28 cellular contexts compared by ENCODE assay signal in the genomic region with DNA sequence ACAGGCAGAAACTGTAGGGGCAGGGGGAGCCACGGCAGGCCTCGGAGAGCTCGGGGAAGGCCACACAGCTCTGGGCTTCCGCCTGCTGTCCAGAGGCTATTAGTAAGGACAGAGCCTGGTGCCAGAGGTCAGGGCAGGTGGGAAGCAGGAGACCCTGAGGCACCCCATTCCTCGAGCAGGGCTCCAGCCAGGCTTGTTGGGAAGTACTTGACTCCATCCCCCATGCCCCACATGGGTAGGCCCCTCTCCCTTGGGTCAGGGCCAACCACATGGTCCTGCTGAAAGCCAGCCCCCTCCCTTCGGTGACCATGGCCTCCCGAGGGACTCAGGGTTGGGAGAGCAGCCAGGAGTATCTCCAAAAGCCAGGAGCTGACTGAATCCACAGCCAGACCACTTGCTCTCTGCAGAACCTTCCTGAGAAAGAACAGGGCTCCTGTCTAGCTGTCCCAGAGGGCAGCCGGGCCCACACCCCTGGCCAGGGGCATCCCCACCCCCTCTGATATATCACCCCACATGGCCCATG. TPM values are rescaled to one million over a fixed set of nuclear protein-coding genes. Genes with fewer than 3 reads are reported as not detected.
A peak's percentile ranks its signal among the peaks of the same experiment; 100 is the strongest.
DNase-seq lines count a peak whose midpoint lies in the region; ATAC-seq, FAIRE-seq and TF ChIP-seq lines count a peak whose summit lies in the region.
"Had no signal": no experiment of that assay in that cellular context is flagged by ENCODE, and none has a peak within 500 bp of the region (broad histone marks: within the 10 kb centered on the region; RNA-seq: fewer than 3 reads in every experiment).

No MANE protein-coding gene starts in this region.

- H4K8ac ChIP-seq in H1 (ENCODE audit: extremely low read depth, insufficient read depth, low read length), result peak overlapping the region; percentile 11; the same call in 1 of the 2 replicates

- H2AK5ac ChIP-seq in H1 (ENCODE audit: low read depth, low read length), result no peak overlapping the region

- H3K27ac ChIP-seq in SK-N-SH (ENCODE audit: low read depth in 2 of 2, low read length in 1 of 2) (peak overlapping the region in 1 of 2 experiments; percentile 80; a peak in 2 of 4 replicates), H1 (ENCODE audit: low read depth, low read length) (no peak overlapping the region), HepG2 (ENCODE audit: extremely low read length, insufficient read depth, low read length) (no peak overlapping the region), thyroid gland (peak overlapping the region in 1 of 3 donors; percentile 45), adrenal gland (no peak overlapping the region)
- H3K27ac ChIP-seq: ovary, right lobe of liver had no signal

- TF ChIP-seq EP300 in SK-N-SH (IDR thresholded peaks at IDR 0.05; ENCODE audit: borderline replicate concordance in 1 of 2, low read depth in 1 of 2, low read length in 1 of 2), result peak in 1 of 2 experiments; percentile 59; a peak in 1 of 4 replicates
- no peak for TF ChIP-seq EP300 in H1 (IDR thresholded peaks at IDR 0.05; ENCODE audit: borderline replicate concordance in 1 of 2, low read depth in 2 of 2, low read length in 2 of 2)
- TF ChIP-seq EP300 in HepG2 (IDR thresholded peaks at IDR 0.05; ENCODE audit: low read depth in 2 of 2, low read length in 2 of 2), result no peak
- TF ChIP-seq EP300 in HepG2 (CRISPR knock-in tag; IDR thresholded peaks at IDR 0.05; ENCODE audit: borderline replicate concordance), result no peak

- peak; percentile 4; the same call in 1 of the 2 replicates for TF ChIP-seq RAD21 in SK-N-SH (IDR thresholded peaks at IDR 0.05; ENCODE audit: low read length)
- no peak for TF ChIP-seq RAD21 in H1 (IDR thresholded peaks at IDR 0.05 in 1 of 2, conservative IDR thresholded peaks at IDR 0.05 in 1 of 2; ENCODE audit: low read depth in 2 of 2, low read length in 2 of 2)
- TF ChIP-seq RAD21 in HepG2 (CRISPR knock-in tag; IDR thresholded peaks at IDR 0.05), result no peak

- no peak overlapping the region for H3K56ac ChIP-seq in H1 (replicated peaks; ENCODE audit: insufficient read length, low read depth, low read length)

- H3K18ac ChIP-seq in H1 (ENCODE audit: extremely low read depth, low read length), result no peak overlapping the region

- peak; percentile 78 for DNase-seq in SK-N-SH
- no peak for DNase-seq in H1 (ENCODE audit: low read depth in 1 of 2, low spot score in 2 of 2)
- no peak for DNase-seq in HepG2 (ENCODE audit: low spot score)
- DNase-seq in thyroid gland, result peak; percentile 30 to 59
- no peak for DNase-seq in omental fat pad (ENCODE audit: low spot score)
- DNase-seq in ecto neural progenitor cell (ENCODE audit: low spot score), result no peak
- no peak for DNase-seq in adrenal gland
- DNase-seq: ACHN; activated CD4-positive, alpha-beta T cell treated with anti-CD3 and anti-CD28 coated beads for 1 hour; activated naive CD4-positive, alpha-beta T cell treated with anti-CD3 and anti-CD28 coated beads, Interleukin-2, amount 50 U/mL, for 16 hours; foreskin melanocyte; H7; hypothalamus; mammary epithelial cell; naive B cell; NCI-H1417; NCI-H748 treated with DMSO at 0.1 percent for 48 hours; OCI-M1; SHP77; stimulated activated CD4-positive, alpha-beta T cell treated with anti-CD3 and anti-CD28 coated beads, Interleukin-15, amount 100 ng/mL, for 24 hours; stimulated activated CD8-positive, alpha-beta memory T cell treated with anti-CD3 and anti-CD28 coated beads, Interleukin-4, amount 100 ng/mL, for 48 hours; T-helper 1 cell had no signal

- no peak overlapping the region for H2BK5ac ChIP-seq in H1 (ENCODE audit: low read depth, low read length)

- H3K27me3 ChIP-seq in SK-N-SH (ENCODE audit: insufficient read depth) (no peaks in the 10 kb centered on the region), H1 (replicated peaks in 1 of 4; ENCODE audit: control insufficient read depth in 3 of 4, extremely low read depth in 1 of 4, insufficient read depth in 3 of 4, low read length in 3 of 4) (no peaks in the 10 kb centered on the region), HepG2 (ENCODE audit: control insufficient read depth in 1 of 2, insufficient read depth in 2 of 2, low read length in 2 of 2) (peaks cover 0 to 2% of the 10 kb centered on the region in 2 experiments; a peak in 2 of 5 replicates), thyroid gland (no peaks in the 10 kb centered on the region), adrenal gland (no peaks in the 10 kb centered on the region)
- H3K27me3 ChIP-seq: ovary, right lobe of liver had no signal

- H2AFZ ChIP-seq in SK-N-SH (ENCODE audit: low read depth), result no peak overlapping the region
- H2AFZ ChIP-seq in H1 (ENCODE audit: low read length), result no peak overlapping the region
- H2AFZ ChIP-seq in HepG2 (ENCODE audit: low read length), result peak overlapping the region; percentile 4

- POLR2A ChIA-PET in SK-N-SH (lab: Yijun Ruan, JAX) (no interaction called here), H1 (lab: Charles Lee; ENCODE audit: partially characterized antibody) (interaction anchor here (1.3 kb wide), 1 partner anchor 10 kb away, joined by 3 read pairs; no protein-coding TSS in a partner anchor), HepG2 (lab: Yijun Ruan, JAX) (no interaction called here)

- H3K23ac ChIP-seq in H1 (ENCODE audit: insufficient read length), result no peak overlapping the region

- H3K4ac ChIP-seq in H1 (replicated peaks; ENCODE audit: insufficient read length, low read depth, low read length), result no peak overlapping the region

- in situ Hi-C loops in HepG2 (cut with HindIII; ENCODE audit: extremely low pct_ligation_motif_present, low pct_unique_long_range_greater_than_20kb), result no loop called here

- TF ChIP-seq POLR2A in H1 (IDR thresholded peaks at IDR 0.05; ENCODE audit: control extremely low read depth in 1 of 2, low read depth in 2 of 2, low read length in 2 of 2) (no peak), HepG2 (IDR thresholded peaks at IDR 0.05; ENCODE audit: insufficient read depth in 1 of 2, low read depth in 2 of 2, low read length in 2 of 2) (no peak), thyroid gland (IDR thresholded peaks at IDR 0.05) (no peak), adrenal gland (IDR thresholded peaks at IDR 0.05) (no peak)

- H3K4me2 ChIP-seq in SK-N-SH (no peak overlapping the region), H1 (ENCODE audit: insufficient read depth in 1 of 2, low read depth in 2 of 2, low read length in 2 of 2) (no peak overlapping the region), HepG2 (ENCODE audit: low read depth, low read length) (no peak overlapping the region; the same call in 1 of the 2 replicates)

- H3K79me2 ChIP-seq in SK-N-SH (ENCODE audit: insufficient read depth) (no peaks in the 10 kb centered on the region), H1 (ENCODE audit: control insufficient read depth in 1 of 2, insufficient read depth in 2 of 2, low read length in 2 of 2) (no peaks in the 10 kb centered on the region), HepG2 (ENCODE audit: insufficient read depth, low read length) (no peaks in the 10 kb centered on the region)

- H3K4me1 ChIP-seq in SK-N-SH (ENCODE audit: control insufficient read depth in 1 of 2, insufficient read depth in 2 of 2, low read depth in 1 of 2, low read length in 1 of 2) (peaks cover 3 to 46% of the 10 kb centered on the region in 2 experiments; a peak in 1 of 4 replicates), H1 (replicated peaks in 1 of 4; ENCODE audit: control insufficient read depth in 3 of 4, insufficient read depth in 4 of 4, low read length in 3 of 4) (peaks cover 0 to 19% (median 14%) of the 10 kb centered on the region in 4 experiments; a peak in 6 of 7 replicates), HepG2 (ENCODE audit: insufficient read depth, low read length) (peaks cover 70% of the 10 kb centered on the region), thyroid gland (peaks cover 28 to 45% of the 10 kb centered on the region in 2 donors), adrenal gland (replicated peaks in 1 of 2) (no peaks in the 10 kb centered on the region)
- H3K4me1 ChIP-seq: right lobe of liver had no signal

- no peaks in the 10 kb centered on the region; the same call in 1 of the 2 replicates for H3K23me2 ChIP-seq in H1 (ENCODE audit: low read depth, low read length)

- no peak overlapping the region for H2BK12ac ChIP-seq in H1 (ENCODE audit: low read depth, low read length)

- H4K20me1 ChIP-seq in SK-N-SH (ENCODE audit: insufficient read depth) (no peaks in the 10 kb centered on the region), H1 (replicated peaks in 1 of 2; ENCODE audit: control insufficient read depth in 1 of 2, insufficient read depth in 2 of 2, low read length in 2 of 2) (no peaks in the 10 kb centered on the region), HepG2 (ENCODE audit: insufficient read depth, low read length) (no peaks in the 10 kb centered on the region)

- no peak overlapping the region for H2BK15ac ChIP-seq in H1 (ENCODE audit: low read length)

- H3K36me3 ChIP-seq in SK-N-SH (replicated peaks in 1 of 2; ENCODE audit: control insufficient read depth in 1 of 2, insufficient read depth in 2 of 2, low read length in 1 of 2), result no peaks in the 10 kb centered on the region
- no peaks in the 10 kb centered on the region for H3K36me3 ChIP-seq in H1 (ENCODE audit: control insufficient read depth in 2 of 4, insufficient read depth in 4 of 4, low read length in 3 of 4)
- H3K36me3 ChIP-seq in HepG2 (replicated peaks in 1 of 2; ENCODE audit: control insufficient read depth in 1 of 2, insufficient read depth in 2 of 2, low read length in 2 of 2), result no peaks in the 10 kb centered on the region
- H3K36me3 ChIP-seq in thyroid gland, result no peaks in the 10 kb centered on the region
- H3K36me3 ChIP-seq in adrenal gland (replicated peaks in 1 of 2), result no peaks in the 10 kb centered on the region
- H3K36me3 ChIP-seq: ovary, right lobe of liver had no signal

- H4K5ac ChIP-seq in H1 (ENCODE audit: insufficient read length, low read depth, low read length), result no peak overlapping the region

- CTCF ChIA-PET in SK-N-SH (lab: Yijun Ruan, JAX) (interaction anchor here (0.7 to 1.3 kb wide), 2 partner anchors 27 to 33 kb away, joined by 3 read pairs; no protein-coding TSS in a partner anchor), H1 (lab: Charles Lee; ENCODE audit: partially characterized antibody) (interaction anchor here (0.7 to 1.5 kb wide), 5 partner anchors 8 to 63 kb away, joined by 3 to 5 read pairs (median 3); no protein-coding TSS in a partner anchor), HepG2 (lab: Yijun Ruan, JAX; ENCODE audit: low intra/inter-chr PET ratio, low total read pairs) (no interaction called here)

- no peaks in the 10 kb centered on the region for H3F3A ChIP-seq in SK-N-SH (replicated peaks; ENCODE audit: insufficient read depth)

- intact Hi-C loops in HepG2 (cut with micrococcal nuclease; ENCODE audit: unreplicated experiment) (no loop called here), thyroid gland (cut with DNase I) (no loop called here), adrenal gland (cut with DNase I) (no loop called here)

- BruUV-seq in HepG2 (replicated peaks; lab: Mats Ljungman, UMichigan), result no TSS peak

- no CpG with 5 or more reads among the region's 8 CpGs for whole genome bisulfite sequencing in SK-N-SH (ENCODE audit: low lambda C conversion rate)
- WGBS in H1 (ENCODE audit: extremely low coverage in 1 of 2, insufficient coverage in 1 of 2, insufficient read length in 1 of 2, insufficient replicate concordance in 2 of 2, low coverage in 1 of 2, low lambda C conversion rate in 2 of 2, missing lambda C conversion rate in 1 of 2), 2 experiments, result 93% methylated on average over 8 of the region's 8 CpGs; no CpG with 5 or more reads in 1 of the 2 experiments
- WGBS in HepG2 (ENCODE audit: low lambda C conversion rate), result 20% methylated on average over 3 of the region's 8 CpGs
- WGBS in thyroid gland, 2 donors, result 20 to 56% methylated on average over 1 to 6 of the region's 8 CpGs
- WGBS in adrenal gland, 4 donors, result 75 to 93% (median 78%) methylated on average over 5 to 8 of the region's 8 CpGs; no CpG with 5 or more reads in 1 of the 4 donors

- FAIRE-seq in H1 (lab: Jason Lieb, UNC) (no peak), HepG2 (lab: Jason Lieb, UNC) (no peak)
- FAIRE-seq: islet of Langerhans had no signal

- no peak overlapping the region for H3K14ac ChIP-seq in H1 (ENCODE audit: insufficient read length)

- no peak; the same call in 2 of the 3 replicates for ATAC-seq in SK-N-SH treated with all-trans-retinoic acid at 6 μM for 48 hours
- no peak for ATAC-seq in HepG2
- ATAC-seq in omental fat pad (ENCODE audit: low FRiP score), result no peak

- H3K4me3 ChIP-seq in SK-N-SH (ENCODE audit: low read depth in 2 of 2, low read length in 1 of 2), result no peak overlapping the region
- no peak overlapping the region for H3K4me3 ChIP-seq in H1 (ENCODE audit: extremely low read depth in 1 of 4, insufficient read depth in 2 of 4, low read depth in 3 of 4, low read length in 4 of 4)
- H3K4me3 ChIP-seq in HepG2 (replicated peaks in 1 of 3; ENCODE audit: insufficient read depth in 1 of 3, low read depth in 2 of 3, low read length in 3 of 3), result no peak overlapping the region
- no peak overlapping the region for H3K4me3 ChIP-seq in thyroid gland (replicated peaks in 1 of 3)
- H3K4me3 ChIP-seq in adrenal gland, result no peak overlapping the region
- H3K4me3 ChIP-seq: ovary, right lobe of liver had no signal

- H3K9me3 ChIP-seq in SK-N-SH (no peaks in the 10 kb centered on the region), H1 (ENCODE audit: insufficient read depth in 2 of 2, low read depth in 1 of 2, low read length in 1 of 2) (no peaks in the 10 kb centered on the region), HepG2 (ENCODE audit: low read length) (no peaks in the 10 kb centered on the region), thyroid gland (no peaks in the 10 kb centered on the region), adrenal gland (replicated peaks in 1 of 3) (no peaks in the 10 kb centered on the region)
- H3K9me3 ChIP-seq: ovary, right lobe of liver had no signal

- TF ChIP-seq CTCF in SK-N-SH (IDR thresholded peaks at IDR 0.05) (no peak), H1 (IDR thresholded peaks at IDR 0.05; ENCODE audit: control extremely low read depth in 1 of 3, insufficient read depth in 1 of 3, low read depth in 1 of 3, low read length in 3 of 3) (no peak), HepG2 (CRISPR knock-in tag; IDR thresholded peaks at IDR 0.05) (no peak), thyroid gland (IDR thresholded peaks at IDR 0.05) (no peak), omental fat pad (IDR thresholded peaks at IDR 0.05) (no peak), adrenal gland (IDR thresholded peaks at IDR 0.05) (no peak)

- H3K9ac ChIP-seq in SK-N-SH (no peak overlapping the region), H1 (replicated peaks in 1 of 4; ENCODE audit: extremely low read depth in 1 of 4, low read depth in 3 of 4, low read length in 3 of 4) (no peak overlapping the region), HepG2 (ENCODE audit: insufficient read depth, low read depth, low read length) (no peak overlapping the region)

- H3K9me2 ChIP-seq in SK-N-SH, result no peaks in the 10 kb centered on the region

- H4K91ac ChIP-seq in H1 (replicated peaks; ENCODE audit: insufficient read length, low read length), result no peak overlapping the region

- no peak overlapping the region for H2BK120ac ChIP-seq in H1 (replicated peaks; ENCODE audit: low read depth, low read length)

- no peaks in the 10 kb centered on the region for H3K79me1 ChIP-seq in H1 (ENCODE audit: low read depth, low read length)

- H2BK20ac ChIP-seq in H1 (ENCODE audit: low read length), result no peak overlapping the region

RNA-seq across cellular contexts. Expression of a gene that starts 17.4 kb away (rescaled TPM):
- 64.4 and 69.8 TPM in 2 replicates for polyA plus RNA-seq in SK-N-SH (2012; rRNA removed)
- polyA plus RNA-seq in SK-N-SH (2012; cell fraction: cytosol; rRNA removed), result 48.5 and 56.7 TPM in 2 replicates
- 85.3 and 87.9 TPM in 2 replicates for polyA plus RNA-seq in SK-N-SH (2012; cell fraction: nucleus; rRNA removed)
- total RNA-seq in H1 (2021; fragmentation: NEBNext Ultra II Directional; extraction: Animal tissue kit (Norgen Biotek cat#: 25700)), result 145 and 146 TPM in 2 replicates
- 48.6 and 62.8 TPM in 2 replicates for polyA plus RNA-seq in H1 (2011; rRNA removed)
- 54.0 TPM for polyA plus RNA-seq in H1 (2011; cell fraction: cytosol; rRNA removed)
- polyA plus RNA-seq in H1 (2011; cell fraction: nucleus; rRNA removed), result 111 TPM
- 77.7 to 92.1 TPM (median 86.1 TPM) in 4 replicates for polyA plus RNA-seq in H1 (2012, experiment 1 of 2)
- polyA plus RNA-seq in H1 (2012, experiment 2 of 2), result 68.9 TPM
- 55.7 TPM for polyA plus RNA-seq in H1 (2013, experiment 1 of 2)
- 57.6 TPM for polyA plus RNA-seq in H1 (2013, experiment 2 of 2)
- 82.0 and 97.2 TPM in 2 replicates for polyA minus RNA-seq in H1 (2011; rRNA and poly(A)+ RNA removed)
- 58.9 TPM for polyA minus RNA-seq in H1 (2011; cell fraction: cytosol; rRNA and poly(A)+ RNA removed)
- polyA minus RNA-seq in H1 (2011; cell fraction: nucleus; rRNA and poly(A)+ RNA removed), result 60.1 TPM
- 43.6 and 50.2 TPM in 2 replicates for total RNA-seq in HepG2 (2016; rRNA removed; fragmentation: Illumina TruSeq; extraction: Trizol)
- 15.5 and 22.4 TPM in 2 replicates for total RNA-seq in HepG2 (2016; cell fraction: cytosol; rRNA removed; fragmentation: Illumina TruSeq; extraction: Trizol; ENCODE audit: low read depth)
- total RNA-seq in HepG2 (2016; cell fraction: insoluble cytoplasmic fraction; rRNA removed; fragmentation: Illumina TruSeq; extraction: Trizol), result 35.4 and 49.2 TPM in 2 replicates
- 44.2 and 45.8 TPM in 2 replicates for total RNA-seq in HepG2 (2016; cell fraction: membrane; rRNA removed; fragmentation: Illumina TruSeq; extraction: Trizol)
- total RNA-seq in HepG2 (2016; cell fraction: nucleus; rRNA removed; fragmentation: Illumina TruSeq; extraction: Trizol), result 44.0 and 52.2 TPM in 2 replicates
- 42.9 and 52.4 TPM in 2 replicates for polyA plus RNA-seq in HepG2 (2011; rRNA removed)
- 27.7 and 33.6 TPM in 2 replicates for polyA plus RNA-seq in HepG2 (2011; cell fraction: cytosol; rRNA removed)
- polyA plus RNA-seq in HepG2 (2011; cell fraction: nucleus; rRNA removed), result 64.4 and 73.7 TPM in 2 replicates
- 45.3 and 47.7 TPM in 2 replicates for polyA plus RNA-seq in HepG2 (2012)
- polyA plus RNA-seq in HepG2 (2016; cell fraction: cytosol; fragmentation: Illumina TruSeq; extraction: Trizol; ENCODE audit: low read depth), result 21.2 and 23.7 TPM in 2 replicates
- polyA plus RNA-seq in HepG2 (2016; cell fraction: insoluble cytoplasmic fraction; fragmentation: Illumina TruSeq; extraction: Trizol; ENCODE audit: low read depth), result 54.0 and 64.3 TPM in 2 replicates
- polyA plus RNA-seq in HepG2 (2016; cell fraction: membrane; fragmentation: Illumina TruSeq; extraction: Trizol; ENCODE audit: low read depth), result 40.8 and 46.7 TPM in 2 replicates
- 98.9 and 100 TPM in 2 replicates for polyA plus RNA-seq in HepG2 (2016; cell fraction: nucleus; fragmentation: Illumina TruSeq; extraction: Trizol; ENCODE audit: insufficient read depth, low read depth)
- 85.4 and 275 TPM in 2 replicates for polyA minus RNA-seq in HepG2 (2011; rRNA and poly(A)+ RNA removed; ENCODE audit: low replicate concordance)
- polyA minus RNA-seq in HepG2 (2011; cell fraction: cytosol; rRNA and poly(A)+ RNA removed), result 31.4 and 37.0 TPM in 2 replicates
- 58.5 and 70.9 TPM in 2 replicates for polyA minus RNA-seq in HepG2 (2011; cell fraction: nucleus; rRNA and poly(A)+ RNA removed)
- 100 to 1,000 TPM; 130 to 244 (median 155) TPM for total RNA-seq in thyroid gland
- 100 to 1,000 TPM in 3 of 4 donors, 10 to 100 TPM in 1; 68.6 to 196 (median 125) TPM for total RNA-seq in omental fat pad
- 100 to 1,000 TPM; 109 to 234 (median 168) TPM for total RNA-seq in adrenal gland
- 100 to 1,000 TPM; 174 to 231 (median 176) TPM for polyA plus RNA-seq in adrenal gland

RNA-seq across cellular contexts. Expression of a gene that starts 52.9 kb away (rescaled TPM):
- not detected in 2 replicates for polyA plus RNA-seq in SK-N-SH (2012; rRNA removed)
- polyA plus RNA-seq in SK-N-SH (2012; cell fraction: cytosol; rRNA removed), result not detected in 2 replicates
- polyA plus RNA-seq in SK-N-SH (2012; cell fraction: nucleus; rRNA removed), result not detected in 2 replicates
- not detected in 2 replicates for total RNA-seq in H1 (2021; fragmentation: NEBNext Ultra II Directional; extraction: Animal tissue kit (Norgen Biotek cat#: 25700))
- polyA plus RNA-seq in H1 (2011; rRNA removed), result not detected in 2 replicates
- not detected for polyA plus RNA-seq in H1 (2011; cell fraction: cytosol; rRNA removed)
- polyA plus RNA-seq in H1 (2011; cell fraction: nucleus; rRNA removed), result 0.10 TPM
- polyA plus RNA-seq in H1 (2012, experiment 1 of 2), result not detected in 4 replicates
- not detected for polyA plus RNA-seq in H1 (2012, experiment 2 of 2)
- not detected for polyA plus RNA-seq in H1 (2013, experiment 1 of 2)
- polyA plus RNA-seq in H1 (2013, experiment 2 of 2), result not detected
- polyA minus RNA-seq in H1 (2011; rRNA and poly(A)+ RNA removed), result not detected in 2 replicates
- polyA minus RNA-seq in H1 (2011; cell fraction: cytosol; rRNA and poly(A)+ RNA removed), result not detected
- 0.30 TPM for polyA minus RNA-seq in H1 (2011; cell fraction: nucleus; rRNA and poly(A)+ RNA removed)
- not detected in 2 replicates for total RNA-seq in HepG2 (2016; rRNA removed; fragmentation: Illumina TruSeq; extraction: Trizol)
- not detected in 2 replicates for total RNA-seq in HepG2 (2016; cell fraction: cytosol; rRNA removed; fragmentation: Illumina TruSeq; extraction: Trizol; ENCODE audit: low read depth)
- total RNA-seq in HepG2 (2016; cell fraction: insoluble cytoplasmic fraction; rRNA removed; fragmentation: Illumina TruSeq; extraction: Trizol), result not detected in 2 replicates
- not detected in 2 replicates for total RNA-seq in HepG2 (2016; cell fraction: membrane; rRNA removed; fragmentation: Illumina TruSeq; extraction: Trizol)
- total RNA-seq in HepG2 (2016; cell fraction: nucleus; rRNA removed; fragmentation: Illumina TruSeq; extraction: Trizol), result not detected in 2 replicates
- not detected in 2 replicates for polyA plus RNA-seq in HepG2 (2011; rRNA removed)
- not detected in 2 replicates for polyA plus RNA-seq in HepG2 (2011; cell fraction: cytosol; rRNA removed)
- polyA plus RNA-seq in HepG2 (2011; cell fraction: nucleus; rRNA removed), result not detected in 2 replicates
- not detected in 2 replicates for polyA plus RNA-seq in HepG2 (2012)
- not detected in 2 replicates for polyA plus RNA-seq in HepG2 (2016; cell fraction: cytosol; fragmentation: Illumina TruSeq; extraction: Trizol; ENCODE audit: low read depth)
- not detected in 2 replicates for polyA plus RNA-seq in HepG2 (2016; cell fraction: insoluble cytoplasmic fraction; fragmentation: Illumina TruSeq; extraction: Trizol; ENCODE audit: low read depth)
- polyA plus RNA-seq in HepG2 (2016; cell fraction: membrane; fragmentation: Illumina TruSeq; extraction: Trizol; ENCODE audit: low read depth), result not detected in 2 replicates
- polyA plus RNA-seq in HepG2 (2016; cell fraction: nucleus; fragmentation: Illumina TruSeq; extraction: Trizol; ENCODE audit: insufficient read depth, low read depth), result not detected in 2 replicates
- polyA minus RNA-seq in HepG2 (2011; rRNA and poly(A)+ RNA removed; ENCODE audit: low replicate concordance), result 0.09 TPM in 1 of 2 replicates, not detected in the other
- polyA minus RNA-seq in HepG2 (2011; cell fraction: cytosol; rRNA and poly(A)+ RNA removed), result not detected in 2 replicates
- polyA minus RNA-seq in HepG2 (2011; cell fraction: nucleus; rRNA and poly(A)+ RNA removed), result not detected in 2 replicates
- total RNA-seq in thyroid gland, result not detected
- under 1 TPM in 1 of 4 donors, not detected in 3; 0.48 TPM for total RNA-seq in omental fat pad
- total RNA-seq in adrenal gland, result not detected
- under 1 TPM in 2 of 3 donors, not detected in 1; 0.18 to 0.48 TPM for polyA plus RNA-seq in adrenal gland
- total RNA-seq: activated CD8-positive, alpha-beta memory T cell treated with anti-CD3 and anti-CD28 coated beads for 36 hours; aorta; mammary epithelial cell; ovary had no signal
- polyA plus RNA-seq: aorta, mammary epithelial cell had no signal

Comparison
In these comparisons a context has a peak if more than half of its experiments do, and no peak if none do; other contexts are left out.
1. DNase-seq: peak in SK-N-SH (single experiment) and thyroid gland (2 of 2); none in H1 (0 of 2), HepG2 (single experiment), omental fat pad (single experiment), ecto neural progenitor cell (single experiment) and adrenal gland (0 of 7).